Comparison of ENCODE assay signal across 26 cellular contexts in the genomic region with DNA sequence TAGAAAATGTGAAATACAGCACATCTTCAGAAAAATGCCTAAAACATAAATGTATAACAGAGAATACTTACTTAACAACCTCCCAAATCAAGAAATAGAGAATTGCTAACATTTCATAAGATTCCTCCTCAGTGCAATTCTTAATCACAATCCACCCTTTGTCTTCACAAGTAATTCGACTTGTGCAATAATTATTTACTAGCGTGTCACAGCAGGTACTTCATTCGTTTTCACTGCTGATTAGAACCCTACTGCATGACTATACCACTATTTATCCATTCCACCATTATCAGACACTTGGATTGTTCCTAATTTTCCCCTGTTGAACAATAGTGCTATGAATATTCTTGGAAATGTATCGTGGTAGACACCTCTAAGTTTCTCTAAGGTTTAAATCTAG.
"Had no signal": no experiment of that assay in that cellular context is flagged by ENCODE, and none has a peak within 500 bp of the region (broad histone marks: within the 10 kb centered on the region; RNA-seq: fewer than 3 reads in every experiment).

No MANE protein-coding gene starts in this region.

- H3K4me1 ChIP-seq: left ventricle myocardium inferior, pancreas, prostate gland, stomach, testis, thyroid gland, transverse colon, upper lobe of right lung had no signal

- H3K27ac ChIP-seq: left ventricle myocardium inferior, pancreas, prostate gland, skin epidermis, stomach, testis, thyroid gland, transverse colon, upper lobe of right lung had no signal

- ATAC-seq: mucosa of descending colon; naive thymus-derived CD4-positive, alpha-beta T cell; pancreas; right cardiac atrium; sciatic nerve; stimulated activated naive B cell treated with anti-CD40 and anti-IgM and Interleukin-4, amounts not matched to agents 10 μg/mL and 1 μg/mL and 100 μg/mL, for 72 hours; stimulated activated naive CD8-positive, alpha-beta T cell treated with anti-CD3 and anti-CD28 coated beads, Interleukin-15, Interleukin-2, amounts not matched to agents 100 U/mL and 50 U/mL, for 24 hours; upper lobe of right lung had no signal

- H3K4me3 ChIP-seq: left ventricle myocardium inferior, lung, mucosa of descending colon, pancreas, prostate gland, skin epidermis, stomach, testis, thyroid gland, transverse colon, upper lobe of right lung had no signal

- H3K36me3 ChIP-seq: left ventricle myocardium inferior, pancreas, prostate gland, stomach, thyroid gland, transverse colon, upper lobe of right lung had no signal

- DNase-seq: hypothalamus; immature natural killer cell; left ventricle myocardium inferior; midbrain; mucosa of descending colon; naive thymus-derived CD4-positive, alpha-beta T cell; nucleus accumbens; pancreas; posterior cingulate gyrus; retina; right cardiac atrium; stimulated activated CD4-positive, alpha-beta T cell treated with anti-CD3 and anti-CD28 coated beads, Interleukin-12 subunit alpha, Interleukin-12 subunit beta, amount 100 ng/mL, for 4 hours; stimulated activated CD4-positive, alpha-beta T cell treated with anti-CD3 and anti-CD28 coated beads, Interleukin-15, amount 100 ng/mL, for 24 hours; stimulated activated CD4-positive, alpha-beta T cell treated with anti-CD3 and anti-CD28 coated beads, Interleukin-2, amount 100 ng/mL, for 24 hours; stimulated activated CD4-positive, alpha-beta T cell treated with anti-CD3 and anti-CD28 coated beads, Interleukin-4, amount 100 ng/mL, for 1 hour; stimulated activated naive B cell treated with anti-CD40 and anti-IgM and Interleukin-4, amounts not matched to agents 10 μg/mL and 1 μg/mL and 100 μg/mL, for 72 hours; stimulated activated naive CD8-positive, alpha-beta T cell treated with anti-CD3 and anti-CD28 coated beads, Interleukin-15, Interleukin-2, amounts not matched to agents 100 U/mL and 50 U/mL, for 24 hours; stomach; testis; thyroid gland; transverse colon; upper lobe of right lung had no signal

- H3K27me3 ChIP-seq: pancreas, stomach, testis, thyroid gland, transverse colon, upper lobe of right lung had no signal

- H3K9me3 ChIP-seq: left ventricle myocardium inferior, mucosa of descending colon, pancreas, prostate gland, stomach, testis, thyroid gland, transverse colon, upper lobe of right lung had no signal
